Comparison of ENCODE assay signal across 31 cellular contexts in genomic region chr10:59400214-59400613, GRCh38. TPM values are rescaled to one million over a fixed set of nuclear protein-coding genes. Genes with fewer than 3 reads are reported as not detected.
"Had no signal": no experiment of that assay in that cellular context is flagged by ENCODE, and none has a peak within 500 bp of the region (broad histone marks: within the 10 kb centered on the region; RNA-seq: fewer than 3 reads in every experiment).

No MANE protein-coding gene starts in this region.

- H3K4me3 Mint-ChIP-seq: natural killer cell; nephron; neural progenitor cell; stimulated activated memory B cell treated with anti-CD40 and anti-IgM and Interleukin-4, amounts not matched to agents 10 μg/mL and 1 μg/mL and 100 μg/mL, for 72 hours; stimulated activated naive CD8-positive, alpha-beta T cell treated with anti-CD3 and anti-CD28 coated beads, Interleukin-15, amount 100 ng/mL, for 72 hours; type B pancreatic cell had no signal

- H3K9me3 ChIP-seq: ovary, testis, tibial artery, transverse colon, uterus had no signal

- H3K27ac ChIP-seq: neural progenitor cell, ovary, parathyroid adenoma, psoas muscle, skin epidermis, spleen, suprapubic skin, testis, tibial artery, transverse colon, upper lobe of right lung, uterus had no signal

- H3K36me3 Mint-ChIP-seq: neural progenitor cell; stimulated activated memory B cell treated with anti-CD40 and anti-IgM and Interleukin-4, amounts not matched to agents 10 μg/mL and 1 μg/mL and 100 μg/mL, for 72 hours; type B pancreatic cell had no signal

- H3K36me3 ChIP-seq: neural progenitor cell, ovary, spleen, suprapubic skin, tibial artery, transverse colon, upper lobe of right lung, uterus had no signal

- H3K9ac ChIP-seq: neural progenitor cell, parathyroid adenoma had no signal

- H3K4me3 ChIP-seq: neural progenitor cell, ovary, psoas muscle, skin epidermis, smooth muscle cell, spleen, suprapubic skin, testis, tibial artery, transverse colon, upper lobe of right lung, uterus had no signal

- H3K27me3 ChIP-seq: neural progenitor cell, ovary, spleen, suprapubic skin, testis, tibial artery, transverse colon, upper lobe of right lung, uterus had no signal

- H3K27ac Mint-ChIP-seq: natural killer cell; nephron; neural progenitor cell; progenitor cell of endocrine pancreas; stimulated activated memory B cell treated with anti-CD40 and anti-IgM and Interleukin-4, amounts not matched to agents 10 μg/mL and 1 μg/mL and 100 μg/mL, for 72 hours; stimulated activated naive CD8-positive, alpha-beta T cell treated with anti-CD3 and anti-CD28 coated beads, Interleukin-15, amount 100 ng/mL, for 72 hours; type B pancreatic cell had no signal

- H3K4me1 Mint-ChIP-seq: natural killer cell; nephron; neural progenitor cell; stimulated activated memory B cell treated with anti-CD40 and anti-IgM and Interleukin-4, amounts not matched to agents 10 μg/mL and 1 μg/mL and 100 μg/mL, for 72 hours; stimulated activated naive CD8-positive, alpha-beta T cell treated with anti-CD3 and anti-CD28 coated beads, Interleukin-15, amount 100 ng/mL, for 72 hours had no signal

- DNase-seq: natural killer cell; occipital lobe; ovary; posterior cingulate gyrus; psoas muscle; right cardiac atrium; spleen; stimulated activated CD4-positive, alpha-beta T cell treated with anti-CD3 and anti-CD28 coated beads, Interleukin-12 subunit alpha, Interleukin-12 subunit beta, amount 100 ng/mL, for 4 hours; stimulated activated CD4-positive, alpha-beta T cell treated with anti-CD3 and anti-CD28 coated beads, Interleukin-1b, Interleukin-23, amount 100 ng/mL, for 48 hours; stimulated activated CD4-positive, alpha-beta T cell treated with anti-CD3 and anti-CD28 coated beads, Interleukin-4, amount 100 ng/mL, for 1 hour; stimulated activated CD4-positive, alpha-beta T cell treated with anti-CD3 and anti-CD28 coated beads, Interleukin-4, amount 100 ng/mL, for 4 hours; stimulated activated CD8-positive, alpha-beta memory T cell treated with anti-CD3 and anti-CD28 coated beads, Interleukin-4, amount 100 ng/mL, for 48 hours; stimulated activated naive CD4-positive, alpha-beta T cell; stimulated activated naive CD8-positive, alpha-beta T cell treated with anti-CD3 and anti-CD28 coated beads, Interleukin-15, amount 100 ng/mL, for 72 hours; stimulated activated naive CD8-positive, alpha-beta T cell treated with anti-CD3 and anti-CD28 coated beads, Interleukin-15, Interleukin-2, amounts not matched to agents 100 U/mL and 50 U/mL, for 24 hours; substantia nigra; testis; tibial artery; transverse colon; upper lobe of right lung; uterus had no signal

- H3K4me1 ChIP-seq: neural progenitor cell, parathyroid adenoma, psoas muscle, spleen, suprapubic skin, testis, tibial artery, transverse colon, upper lobe of right lung, uterus had no signal

- H2AFZ ChIP-seq: neural progenitor cell, parathyroid adenoma had no signal

- H3K79me2 ChIP-seq: parathyroid adenoma had no signal

- ATAC-seq: natural killer cell; psoas muscle; right cardiac atrium; sciatic nerve; stimulated activated memory B cell treated with anti-CD40 and anti-IgM and Interleukin-4, amounts not matched to agents 10 μg/mL and 1 μg/mL and 100 μg/mL, for 72 hours; stimulated activated naive CD8-positive, alpha-beta T cell treated with anti-CD3 and anti-CD28 coated beads, Interleukin-15, amount 100 ng/mL, for 72 hours; stimulated activated naive CD8-positive, alpha-beta T cell treated with anti-CD3 and anti-CD28 coated beads, Interleukin-15, Interleukin-2, amounts not matched to agents 100 U/mL and 50 U/mL, for 24 hours; upper lobe of right lung had no signal

- H3K4me2 ChIP-seq: neural progenitor cell, smooth muscle cell had no signal

- H3K27me3 Mint-ChIP-seq: progenitor cell of endocrine pancreas; stimulated activated memory B cell treated with anti-CD40 and anti-IgM and Interleukin-4, amounts not matched to agents 10 μg/mL and 1 μg/mL and 100 μg/mL, for 72 hours; stimulated activated naive CD8-positive, alpha-beta T cell treated with anti-CD3 and anti-CD28 coated beads, Interleukin-15, amount 100 ng/mL, for 72 hours; type B pancreatic cell had no signal

RNA-seq across cellular contexts. Expression of gene FAM13C, which starts 37.9 kb away (rescaled TPM):
- total RNA-seq: natural killer cell, smooth muscle cell had no signal
- polyA plus RNA-seq: smooth muscle cell had no signal
